Comparison of ENCODE assay signal across 15 cellular contexts in genomic region chr3:99355465-99355864, GRCh38.
DNase-seq lines count a peak whose midpoint lies in the region; ATAC-seq lines count a peak whose summit lies in the region.
"Had no signal": no experiment of that assay in that cellular context is flagged by ENCODE, and none has a peak within 500 bp of the region (broad histone marks: within the 10 kb centered on the region; RNA-seq: fewer than 3 reads in every experiment).

No MANE protein-coding gene starts in this region.

- ATAC-seq in stimulated activated memory B cell treated with anti-CD40 and anti-IgM and Interleukin-4, amounts not matched to agents 10 μg/mL and 1 μg/mL and 100 μg/mL, for 72 hours, result peak; percentile 42
- ATAC-seq in stimulated activated naive B cell treated with anti-CD40 and anti-IgM and Interleukin-4, amounts not matched to agents 10 μg/mL and 1 μg/mL and 100 μg/mL, for 72 hours (replicated peaks), result no peak
- ATAC-seq in HG03095 (IDR thresholded peaks at IDR 0.05; ENCODE audit: unreplicated experiment) (no peak), GM21526 (IDR thresholded peaks at IDR 0.05; ENCODE audit: low FRiP score, unreplicated experiment) (no peak)
- ATAC-seq: CD8-positive, alpha-beta T cell had no signal

- H3K4me1 Mint-ChIP-seq in stimulated activated memory B cell treated with anti-CD40 and anti-IgM and Interleukin-4, amounts not matched to agents 10 μg/mL and 1 μg/mL and 100 μg/mL, for 72 hours, result no peaks in the 10 kb centered on the region
- H3K4me1 Mint-ChIP-seq in stimulated activated naive B cell treated with anti-CD40 and anti-IgM and Interleukin-4, amounts not matched to agents 10 μg/mL and 1 μg/mL and 100 μg/mL, for 72 hours, result no peaks in the 10 kb centered on the region

- no peaks in the 10 kb centered on the region for H3K27me3 Mint-ChIP-seq in stimulated activated memory B cell treated with anti-CD40 and anti-IgM and Interleukin-4, amounts not matched to agents 10 μg/mL and 1 μg/mL and 100 μg/mL, for 72 hours
- H3K27me3 Mint-ChIP-seq in stimulated activated naive B cell treated with anti-CD40 and anti-IgM and Interleukin-4, amounts not matched to agents 10 μg/mL and 1 μg/mL and 100 μg/mL, for 72 hours, result no peaks in the 10 kb centered on the region

- no peak overlapping the region for H3K27ac Mint-ChIP-seq in stimulated activated memory B cell treated with anti-CD40 and anti-IgM and Interleukin-4, amounts not matched to agents 10 μg/mL and 1 μg/mL and 100 μg/mL, for 72 hours
- no peak overlapping the region for H3K27ac Mint-ChIP-seq in stimulated activated naive B cell treated with anti-CD40 and anti-IgM and Interleukin-4, amounts not matched to agents 10 μg/mL and 1 μg/mL and 100 μg/mL, for 72 hours
- H3K27ac Mint-ChIP-seq: CD8-positive, alpha-beta T cell had no signal

- H3K36me3 Mint-ChIP-seq in stimulated activated memory B cell treated with anti-CD40 and anti-IgM and Interleukin-4, amounts not matched to agents 10 μg/mL and 1 μg/mL and 100 μg/mL, for 72 hours, result no peaks in the 10 kb centered on the region
- no peaks in the 10 kb centered on the region for H3K36me3 Mint-ChIP-seq in stimulated activated naive B cell treated with anti-CD40 and anti-IgM and Interleukin-4, amounts not matched to agents 10 μg/mL and 1 μg/mL and 100 μg/mL, for 72 hours
- H3K36me3 Mint-ChIP-seq: CD8-positive, alpha-beta T cell had no signal

- H3K4me3 Mint-ChIP-seq in stimulated activated memory B cell treated with anti-CD40 and anti-IgM and Interleukin-4, amounts not matched to agents 10 μg/mL and 1 μg/mL and 100 μg/mL, for 72 hours, result no peak overlapping the region
- no peak overlapping the region for H3K4me3 Mint-ChIP-seq in stimulated activated naive B cell treated with anti-CD40 and anti-IgM and Interleukin-4, amounts not matched to agents 10 μg/mL and 1 μg/mL and 100 μg/mL, for 72 hours
- H3K4me3 Mint-ChIP-seq: CD8-positive, alpha-beta T cell had no signal

- H3K9me3 Mint-ChIP-seq in stimulated activated memory B cell treated with anti-CD40 and anti-IgM and Interleukin-4, amounts not matched to agents 10 μg/mL and 1 μg/mL and 100 μg/mL, for 72 hours, result no peaks in the 10 kb centered on the region
- H3K9me3 Mint-ChIP-seq in stimulated activated naive B cell treated with anti-CD40 and anti-IgM and Interleukin-4, amounts not matched to agents 10 μg/mL and 1 μg/mL and 100 μg/mL, for 72 hours, result peaks cover 0 to 5% of the 10 kb centered on the region in 2 donors
- H3K9me3 Mint-ChIP-seq: CD8-positive, alpha-beta T cell had no signal

- DNase-seq in Kasumi-1 (lab: John Stamatoyannopoulos, UW) (peak; percentile 31 to 46), RKO (ENCODE audit: low spot score) (peak; percentile 3), dermis microvascular lymphatic vessel endothelial cell (ENCODE audit: low read depth in 2 of 2) (peak; percentile 87 to 96)
- no peak for DNase-seq in stimulated activated naive B cell treated with anti-CD40 and anti-IgM and Interleukin-4, amounts not matched to agents 10 μg/mL and 1 μg/mL and 100 μg/mL, for 72 hours
- DNase-seq: CD8-positive, alpha-beta T cell; HCEC 1CT; NCI-H1930; NCI-H2171; NCI-H446 treated with DMSO at 0.1 percent for 48 hours; NCI-H748 treated with DMSO at 0.1 percent for 48 hours; PC-9; SHP77 had no signal
